18 cellular contexts compared by ENCODE assay signal in the genomic region with DNA sequence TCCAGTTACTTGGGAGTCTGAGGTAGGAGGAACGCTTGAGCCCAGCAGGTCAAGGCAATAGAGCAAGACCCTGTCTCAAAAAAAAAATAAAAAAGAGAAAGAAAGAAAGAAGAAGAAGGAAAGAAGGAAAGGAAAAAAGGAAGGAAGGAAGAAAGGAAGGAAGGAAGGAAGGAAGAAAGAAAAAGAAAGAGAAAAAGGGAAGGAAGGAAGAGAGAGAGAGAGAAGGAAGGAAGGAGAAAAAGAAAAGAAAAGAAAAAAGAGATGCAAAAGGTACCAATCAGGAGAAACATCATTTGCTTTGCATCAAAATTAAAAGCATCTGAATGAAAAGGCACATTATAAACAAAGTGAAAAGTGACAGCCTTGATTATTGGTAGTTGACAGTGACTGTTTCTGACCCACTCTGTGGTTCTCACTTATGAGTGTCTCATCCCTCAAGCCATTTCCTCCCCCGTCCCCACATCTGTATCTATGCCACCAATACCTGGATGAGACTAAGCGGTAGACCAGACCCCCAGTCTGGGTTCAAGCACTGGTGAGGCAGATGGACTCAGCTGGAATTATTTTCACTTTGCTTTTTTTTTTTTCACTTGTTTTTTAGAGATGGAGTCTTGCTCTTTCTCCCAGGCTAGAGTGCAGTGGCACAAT.
"Had no signal": no experiment of that assay in that cellular context is flagged by ENCODE, and none has a peak within 500 bp of the region (broad histone marks: within the 10 kb centered on the region; RNA-seq: fewer than 3 reads in every experiment).

No MANE protein-coding gene starts in this region.

- H3K4me3 ChIP-seq: lung, ovary, prostate gland, SJSA1, stomach, suprapubic skin, tibial nerve had no signal

- H3K9me3 Mint-ChIP-seq: naive thymus-derived CD4-positive, alpha-beta T cell; WTC11 had no signal

- H3K27me3 ChIP-seq: ovary, SJSA1, stomach, suprapubic skin, tibial nerve had no signal

- H3K36me3 ChIP-seq: ovary, prostate gland, SJSA1, stomach, suprapubic skin had no signal

- H3K4me1 ChIP-seq: SJSA1 had no signal

- H3K4me3 Mint-ChIP-seq: activated naive CD8-positive, alpha-beta T cell; naive thymus-derived CD4-positive, alpha-beta T cell; WTC11 had no signal

- H3K27ac ChIP-seq: ovary, prostate gland, SJSA1, stomach, suprapubic skin, tibial nerve had no signal

- H3K27ac Mint-ChIP-seq: activated naive CD8-positive, alpha-beta T cell; naive thymus-derived CD4-positive, alpha-beta T cell; WTC11 had no signal

- H3K9me3 ChIP-seq: ovary, prostate gland, stomach, suprapubic skin, tibial nerve had no signal

- DNase-seq: activated gamma-delta T cell treated with Interleukin-2 at 50 U/mL for 16 hours; amygdala; effector memory CD4-positive, alpha-beta T cell; foreskin melanocyte; naive thymus-derived CD4-positive, alpha-beta T cell; stimulated activated CD4-positive, alpha-beta T cell treated with anti-CD3 and anti-CD28 coated beads, Interleukin-4, amount 100 ng/mL, for 24 hours; stomach; T-helper 1 cell; T1000 had no signal

- H3K27me3 Mint-ChIP-seq: activated naive CD8-positive, alpha-beta T cell; naive thymus-derived CD4-positive, alpha-beta T cell had no signal

- H3K36me3 Mint-ChIP-seq: WTC11 had no signal

- ATAC-seq: left lobe of liver; naive thymus-derived CD4-positive, alpha-beta T cell; WTC11 had no signal
